In the genomic region with DNA sequence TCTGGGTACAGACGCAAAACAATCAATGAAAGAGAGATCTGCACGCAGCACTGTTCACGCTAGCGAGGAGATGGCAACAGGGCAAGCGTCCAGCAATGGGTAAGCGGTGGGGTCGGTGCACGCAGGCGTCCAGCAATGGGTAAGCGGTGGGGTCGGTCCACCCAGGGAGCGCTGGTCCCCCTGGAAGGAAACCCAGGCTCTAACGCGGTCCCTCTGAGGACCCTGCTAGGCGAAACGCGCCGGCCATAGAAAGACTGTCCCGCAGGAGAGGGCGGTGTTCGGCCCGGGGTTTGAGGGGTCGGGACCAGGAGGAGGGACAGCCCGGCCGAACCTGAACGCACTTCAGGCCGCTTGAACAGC, we compare ENCODE assay signal across 8 cellular contexts. TPM values are rescaled to one million over a fixed set of nuclear protein-coding genes. Genes with fewer than 3 reads are reported as not detected.
DNase-seq lines count a peak whose midpoint lies in the region; ATAC-seq and TF ChIP-seq lines count a peak whose summit lies in the region.

No MANE protein-coding gene starts in this region.

- CTCF ChIA-PET in Calu3 (lab: Charles Lee): no interaction called here

- peak overlapping the region; percentile 49 to 94 for H3K9ac ChIP-seq in liver (ENCODE audit: low read depth in 1 of 2, low read length in 2 of 2)

- H3K4me1 ChIP-seq in breast epithelium: peaks cover 7 to 13% of the 10 kb centered on the region in 2 donors
- H3K4me1 ChIP-seq in liver (ENCODE audit: control insufficient read depth in 4 of 4, insufficient read depth in 4 of 4, low read length in 3 of 4): peaks cover 0 to 15% (median 12%) of the 10 kb centered on the region in 4 donors
- peaks cover 7 to 11% of the 10 kb centered on the region in 2 donors for H3K4me1 ChIP-seq in thyroid gland

- H3K27ac Mint-ChIP-seq in Calu3 (ENCODE audit: unreplicated experiment): peak overlapping the region; percentile 62

- H3K4me1 Mint-ChIP-seq in Calu3 (ENCODE audit: low read depth, unreplicated experiment): no peaks in the 10 kb centered on the region

- H3K27me3 ChIP-seq in HL-60 (ENCODE audit: insufficient read depth, poor library complexity, severe bottlenecking) (no peaks in the 10 kb centered on the region), breast epithelium (no peaks in the 10 kb centered on the region), liver (ENCODE audit: control insufficient read depth in 4 of 4, insufficient read depth in 4 of 4, low read length in 3 of 4) (no peaks in the 10 kb centered on the region), thyroid gland (no peaks in the 10 kb centered on the region)

- TF ChIP-seq CTCF in Calu3 (IDR thresholded peaks at IDR 0.05; ENCODE audit: unreplicated experiment) (no peak), HL-60 (IDR thresholded peaks at IDR 0.05; ENCODE audit: insufficient read depth, low read length) (no peak), breast epithelium (IDR thresholded peaks at IDR 0.05) (no peak), liver (IDR thresholded peaks at IDR 0.05; ENCODE audit: low read depth, low read length, missing input control) (no peak), thyroid gland (IDR thresholded peaks at IDR 0.05) (no peak)

- H3K27ac ChIP-seq in HL-60 (replicated peaks) (peak overlapping the region; percentile 70), breast epithelium (peak overlapping the region; percentile 71), liver (ENCODE audit: low read depth in 1 of 2, low read length in 2 of 2) (peak overlapping the region; percentile 92 to 93), thyroid gland (peak overlapping the region; percentile 6 to 85 (median 78))

- intact Hi-C loops in Calu3 (cut with micrococcal nuclease; ENCODE audit: unreplicated experiment) (no loop called here), breast epithelium (cut with DNase I; ENCODE audit: low total_unique reads) (no loop called here), thyroid gland (cut with DNase I) (no loop called here)

- DNase-seq in Calu3 (no peak), HL-60 (ENCODE audit: low read depth in 1 of 2, low spot score in 1 of 2) (no peak), breast epithelium (ENCODE audit: low spot score in 2 of 2) (no peak), thyroid gland (peak in 1 of 2 donors; percentile 7), SK-N-DZ (ENCODE audit: low spot score) (no peak), NCI-H510A (lab: John Stamatoyannopoulos, UW) (no peak)

- peaks cover 76% of the 10 kb centered on the region for H3K36me3 Mint-ChIP-seq in Calu3 (ENCODE audit: insufficient read depth, unreplicated experiment)

- ATAC-seq in GM21423 (IDR thresholded peaks at IDR 0.05; ENCODE audit: unreplicated experiment): peak; percentile 20

- TF ChIP-seq POLR2A in breast epithelium (IDR thresholded peaks at IDR 0.05) (no peak), thyroid gland (IDR thresholded peaks at IDR 0.05) (no peak)

- 2% methylated on average over 27 of the region's 27 CpGs for WGBS in liver
- WGBS in thyroid gland, 2 donors: 2% methylated on average over 8 to 27 of the region's 27 CpGs

- peak overlapping the region; percentile 91 for H3K4me3 ChIP-seq in HL-60 (replicated peaks; ENCODE audit: insufficient read depth, low read length)
- H3K4me3 ChIP-seq in breast epithelium: peak overlapping the region; percentile 91 to 98 (median 94)
- H3K4me3 ChIP-seq in liver (ENCODE audit: low read depth in 1 of 3, low read length in 3 of 3): peak overlapping the region; percentile 77 to 97 (median 85)
- H3K4me3 ChIP-seq in thyroid gland (replicated peaks in 1 of 3): peak overlapping the region; percentile 42 to 98 (median 67)

- H3K27me3 Mint-ChIP-seq in Calu3 (ENCODE audit: unreplicated experiment): no peaks in the 10 kb centered on the region

- peak overlapping the region; percentile 68 for H3K4me3 Mint-ChIP-seq in Calu3 (ENCODE audit: low read depth, unreplicated experiment)

- no peaks in the 10 kb centered on the region for H3K9me3 Mint-ChIP-seq in Calu3 (ENCODE audit: low read depth, unreplicated experiment)

- H3K9me3 ChIP-seq in breast epithelium (no peaks in the 10 kb centered on the region), liver (ENCODE audit: control insufficient read depth in 4 of 4, low read length in 3 of 4) (no peaks in the 10 kb centered on the region), thyroid gland (no peaks in the 10 kb centered on the region)

- BruUV-seq in Calu3 (replicated peaks; lab: Mats Ljungman, UMichigan): TSS peak; percentile 86

- TF ChIP-seq RAD21 in liver (IDR thresholded peaks at IDR 0.05): no peak

- H3K36me3 ChIP-seq in breast epithelium: no peaks in the 10 kb centered on the region
- H3K36me3 ChIP-seq in liver (ENCODE audit: control insufficient read depth in 4 of 4, insufficient read depth in 3 of 4, low read depth in 1 of 4, low read length in 3 of 4): peaks cover 0 to 5% (median 3%) of the 10 kb centered on the region in 4 donors
- H3K36me3 ChIP-seq in thyroid gland: no peaks in the 10 kb centered on the region

TF ChIP-seq in liver, 16 proteins besides CTCF, POLR2A, EP300 and RAD21:
- TF ChIP-seq, protein P1, sequence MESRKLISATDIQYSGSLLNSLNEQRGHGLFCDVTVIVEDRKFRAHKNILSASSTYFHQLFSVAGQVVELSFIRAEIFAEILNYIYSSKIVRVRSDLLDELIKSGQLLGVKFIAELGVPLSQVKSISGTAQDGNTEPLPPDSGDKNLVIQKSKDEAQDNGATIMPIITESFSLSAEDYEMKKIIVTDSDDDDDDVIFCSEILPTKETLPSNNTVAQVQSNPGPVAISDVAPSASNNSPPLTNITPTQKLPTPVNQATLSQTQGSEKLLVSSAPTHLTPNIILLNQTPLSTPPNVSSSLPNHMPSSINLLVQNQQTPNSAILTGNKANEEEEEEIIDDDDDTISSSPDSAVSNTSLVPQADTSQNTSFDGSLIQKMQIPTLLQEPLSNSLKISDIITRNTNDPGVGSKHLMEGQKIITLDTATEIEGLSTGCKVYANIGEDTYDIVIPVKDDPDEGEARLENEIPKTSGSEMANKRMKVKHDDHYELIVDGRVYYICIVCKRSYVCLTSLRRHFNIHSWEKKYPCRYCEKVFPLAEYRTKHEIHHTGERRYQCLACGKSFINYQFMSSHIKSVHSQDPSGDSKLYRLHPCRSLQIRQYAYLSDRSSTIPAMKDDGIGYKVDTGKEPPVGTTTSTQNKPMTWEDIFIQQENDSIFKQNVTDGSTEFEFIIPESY (IDR thresholded peaks at IDR 0.05): no peak
- TF ChIP-seq, protein P2, sequence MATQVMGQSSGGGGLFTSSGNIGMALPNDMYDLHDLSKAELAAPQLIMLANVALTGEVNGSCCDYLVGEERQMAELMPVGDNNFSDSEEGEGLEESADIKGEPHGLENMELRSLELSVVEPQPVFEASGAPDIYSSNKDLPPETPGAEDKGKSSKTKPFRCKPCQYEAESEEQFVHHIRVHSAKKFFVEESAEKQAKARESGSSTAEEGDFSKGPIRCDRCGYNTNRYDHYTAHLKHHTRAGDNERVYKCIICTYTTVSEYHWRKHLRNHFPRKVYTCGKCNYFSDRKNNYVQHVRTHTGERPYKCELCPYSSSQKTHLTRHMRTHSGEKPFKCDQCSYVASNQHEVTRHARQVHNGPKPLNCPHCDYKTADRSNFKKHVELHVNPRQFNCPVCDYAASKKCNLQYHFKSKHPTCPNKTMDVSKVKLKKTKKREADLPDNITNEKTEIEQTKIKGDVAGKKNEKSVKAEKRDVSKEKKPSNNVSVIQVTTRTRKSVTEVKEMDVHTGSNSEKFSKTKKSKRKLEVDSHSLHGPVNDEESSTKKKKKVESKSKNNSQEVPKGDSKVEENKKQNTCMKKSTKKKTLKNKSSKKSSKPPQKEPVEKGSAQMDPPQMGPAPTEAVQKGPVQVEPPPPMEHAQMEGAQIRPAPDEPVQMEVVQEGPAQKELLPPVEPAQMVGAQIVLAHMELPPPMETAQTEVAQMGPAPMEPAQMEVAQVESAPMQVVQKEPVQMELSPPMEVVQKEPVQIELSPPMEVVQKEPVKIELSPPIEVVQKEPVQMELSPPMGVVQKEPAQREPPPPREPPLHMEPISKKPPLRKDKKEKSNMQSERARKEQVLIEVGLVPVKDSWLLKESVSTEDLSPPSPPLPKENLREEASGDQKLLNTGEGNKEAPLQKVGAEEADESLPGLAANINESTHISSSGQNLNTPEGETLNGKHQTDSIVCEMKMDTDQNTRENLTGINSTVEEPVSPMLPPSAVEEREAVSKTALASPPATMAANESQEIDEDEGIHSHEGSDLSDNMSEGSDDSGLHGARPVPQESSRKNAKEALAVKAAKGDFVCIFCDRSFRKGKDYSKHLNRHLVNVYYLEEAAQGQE (IDR thresholded peaks at IDR 0.05): peak; percentile 64
TF ChIP-seq in liver: peak in this region for 1.

RNA-seq across cellular contexts. Expression of gene PGAM5, which starts 0.6 kb away (rescaled TPM):
- total RNA-seq in Calu3 (2022) (100 and 101 TPM in 2 replicates), breast epithelium (10 to 100 TPM; 20.2 to 38.0 (median 22.8) TPM), liver (10 to 100 TPM; 19.0 to 34.0 TPM), thyroid gland (10 to 100 TPM; 21.6 to 45.8 (median 26.0) TPM)
- 10 to 100 TPM in 1 of 2 donors, 1 to 10 TPM in 1; 6.3 to 25.4 TPM for polyA plus RNA-seq in liver
- polyA plus RNA-seq in SK-N-DZ (2014; cell fraction: cytosol; rRNA removed): 85.3 and 97.8 TPM in 2 replicates
- 45.3 and 50.0 TPM in 2 replicates for polyA plus RNA-seq in SK-N-DZ (2014; cell fraction: nucleus; rRNA removed)

RNA-seq across cellular contexts. Expression of gene PXMP2, which starts 22.7 kb away (rescaled TPM):
- total RNA-seq in Calu3 (2022): 41.9 and 45.0 TPM in 2 replicates
- 10 to 100 TPM; 29.0 to 50.9 (median 31.8) TPM for total RNA-seq in breast epithelium
- total RNA-seq in liver: 100 to 1,000 TPM in 1 of 2 donors, 10 to 100 TPM in 1; 43.8 to 117 TPM
- 100 to 1,000 TPM; 153 to 259 TPM for polyA plus RNA-seq in liver
- 10 to 100 TPM; 25.7 to 57.6 (median 38.4) TPM for total RNA-seq in thyroid gland
- 231 and 288 TPM in 2 replicates for polyA plus RNA-seq in SK-N-DZ (2014; cell fraction: cytosol; rRNA removed)
- polyA plus RNA-seq in SK-N-DZ (2014; cell fraction: nucleus; rRNA removed): 150 and 208 TPM in 2 replicates

RNA-seq across cellular contexts. Expression of gene POLE, which starts 22.9 kb away (rescaled TPM):
- total RNA-seq in Calu3 (2022) (179 and 200 TPM in 2 replicates), breast epithelium (10 to 100 TPM; 36.5 to 51.5 (median 43.5) TPM), liver (10 to 100 TPM; 31.0 to 39.2 TPM), thyroid gland (10 to 100 TPM; 19.2 to 28.1 (median 23.9) TPM)
- polyA plus RNA-seq in liver: 1 to 10 TPM; 7.6 to 8.4 TPM
- polyA plus RNA-seq in SK-N-DZ (2014; cell fraction: cytosol; rRNA removed): 41.1 and 44.7 TPM in 2 replicates
- polyA plus RNA-seq in SK-N-DZ (2014; cell fraction: nucleus; rRNA removed): 304 and 735 TPM in 2 replicates

RNA-seq across cellular contexts. Expression of gene ANKLE2, which starts 51.6 kb away (rescaled TPM):
- total RNA-seq in Calu3 (2022) (175 and 190 TPM in 2 replicates), breast epithelium (10 to 100 TPM; 64.2 to 75.4 (median 73.5) TPM), liver (10 to 100 TPM; 19.8 to 24.1 TPM), thyroid gland (10 to 100 TPM; 50.7 to 70.7 (median 55.3) TPM)
- polyA plus RNA-seq in liver: 10 to 100 TPM in 1 of 2 donors, 1 to 10 TPM in 1; 8.4 to 11.1 TPM
- 71.3 and 81.4 TPM in 2 replicates for polyA plus RNA-seq in SK-N-DZ (2014; cell fraction: cytosol; rRNA removed)
- 303 and 399 TPM in 2 replicates for polyA plus RNA-seq in SK-N-DZ (2014; cell fraction: nucleus; rRNA removed)
